Comparison of ENCODE assay signal across 8 cellular contexts in the genomic region with DNA sequence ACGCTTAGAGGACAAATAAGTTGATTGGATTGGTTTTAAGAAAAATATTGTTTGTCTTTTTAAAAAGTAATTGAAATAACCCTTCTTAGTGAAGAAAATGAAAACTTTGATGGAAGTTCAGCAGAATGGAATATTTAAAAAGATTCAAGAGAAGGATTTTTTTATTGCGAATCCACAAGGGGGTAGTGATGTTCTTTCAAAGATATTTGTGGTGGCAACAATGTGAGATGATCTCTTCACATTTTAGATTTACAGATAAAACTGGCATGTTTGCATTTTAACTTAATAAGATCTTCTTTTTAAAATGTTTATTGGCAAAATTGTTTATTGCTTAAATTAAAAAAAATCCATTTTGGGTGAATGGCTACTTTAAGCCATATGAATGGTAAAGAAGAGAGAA. TPM values are rescaled to one million over a fixed set of nuclear protein-coding genes. Genes with fewer than 3 reads are reported as not detected.
A peak's percentile ranks its signal among the peaks of the same experiment; 100 is the strongest.
DNase-seq lines count a peak whose midpoint lies in the region; ATAC-seq and TF ChIP-seq lines count a peak whose summit lies in the region.

No MANE protein-coding gene starts in this region.

- H3K4me1 ChIP-seq in ACC112 (ENCODE audit: control insufficient read depth, insufficient read depth, low read length, unreplicated experiment) (peaks cover 11% of the 10 kb centered on the region), GM23338 (ENCODE audit: insufficient read depth) (no peaks in the 10 kb centered on the region), thyroid gland (peaks cover 11 to 18% of the 10 kb centered on the region in 2 donors)

- H2AFZ ChIP-seq in ACC112 (ENCODE audit: low read length, unreplicated experiment) (no peak overlapping the region), GM23338 (no peak overlapping the region)

- H3K9me3 ChIP-seq in thyroid gland: no peaks in the 10 kb centered on the region

- H3F3A ChIP-seq in GM23338 (replicated peaks; ENCODE audit: low read depth): no peaks in the 10 kb centered on the region

- no peak overlapping the region for H3K4me2 ChIP-seq in GM23338

- H3K27me3 ChIP-seq in ACC112 (ENCODE audit: insufficient read depth, low read length): no peaks in the 10 kb centered on the region
- no peaks in the 10 kb centered on the region for H3K27me3 ChIP-seq in GM23338 (ENCODE audit: insufficient read depth)
- no peaks in the 10 kb centered on the region for H3K27me3 ChIP-seq in thyroid gland

- no peak for ATAC-seq in GM23338
- no peak for ATAC-seq in stimulated activated naive B cell treated with anti-CD40 and anti-IgM and Interleukin-4, amounts not matched to agents 10 μg/mL and 1 μg/mL and 100 μg/mL, for 72 hours (replicated peaks)

- WGBS in thyroid gland, 2 donors: 81% methylated on average over 2 of the region's 2 CpGs

- no peak overlapping the region for H3K4me3 Mint-ChIP-seq in GM23338
- no peak overlapping the region for H3K4me3 Mint-ChIP-seq in stimulated activated naive B cell treated with anti-CD40 and anti-IgM and Interleukin-4, amounts not matched to agents 10 μg/mL and 1 μg/mL and 100 μg/mL, for 72 hours

- H3K36me3 Mint-ChIP-seq in GM23338 (ENCODE audit: low read depth): peaks cover 2% of the 10 kb centered on the region; the same call in 2 of the 3 replicates
- peaks cover 6 to 7% of the 10 kb centered on the region in 2 donors for H3K36me3 Mint-ChIP-seq in stimulated activated naive B cell treated with anti-CD40 and anti-IgM and Interleukin-4, amounts not matched to agents 10 μg/mL and 1 μg/mL and 100 μg/mL, for 72 hours

- H3K4me1 Mint-ChIP-seq in GM23338: peaks cover 23% of the 10 kb centered on the region
- H3K4me1 Mint-ChIP-seq in stimulated activated naive B cell treated with anti-CD40 and anti-IgM and Interleukin-4, amounts not matched to agents 10 μg/mL and 1 μg/mL and 100 μg/mL, for 72 hours: peaks cover 17 to 41% of the 10 kb centered on the region in 2 donors

- H3K4me3 ChIP-seq in ACC112 (ENCODE audit: low read depth, low read length): no peak overlapping the region
- no peak overlapping the region for H3K4me3 ChIP-seq in GM23338
- no peak overlapping the region for H3K4me3 ChIP-seq in fibroblast of the aortic adventitia (ENCODE audit: low read depth, low read length)
- H3K4me3 ChIP-seq in thyroid gland (replicated peaks in 1 of 3): no peak overlapping the region

- intact Hi-C loops in thyroid gland (cut with DNase I): loop anchor here (5.0 kb wide), 1 partner anchor 93 kb away; no protein-coding TSS in a partner anchor

- no peaks in the 10 kb centered on the region for H3K36me3 ChIP-seq in ACC112 (ENCODE audit: insufficient read depth, low read length)
- no peaks in the 10 kb centered on the region for H3K36me3 ChIP-seq in GM23338 (ENCODE audit: insufficient read depth)
- H3K36me3 ChIP-seq in thyroid gland: no peaks in the 10 kb centered on the region

- H3K27ac ChIP-seq in ACC112 (ENCODE audit: low read depth, low read length) (peak overlapping the region; percentile 11; the same call in 1 of the 2 replicates), GM23338 (ENCODE audit: low read depth) (no peak overlapping the region), thyroid gland (no peak overlapping the region)

- TF ChIP-seq CTCF in GM23338 (conservative IDR thresholded peaks at IDR 0.05; ENCODE audit: low read depth in 2 of 2): peak in 1 of 2 experiments; percentile 55; a peak in 3 of 4 replicates
- peak; percentile 37 for TF ChIP-seq CTCF in fibroblast of the aortic adventitia (IDR thresholded peaks at IDR 0.05; ENCODE audit: insufficient read depth, low read length)
- TF ChIP-seq CTCF in thyroid gland (IDR thresholded peaks at IDR 0.05): peak in 4 of 6 experiments; percentile 43 to 68 (median 54)

- no peaks in the 10 kb centered on the region for H3K9me3 Mint-ChIP-seq in GM23338
- H3K9me3 Mint-ChIP-seq in stimulated activated naive B cell treated with anti-CD40 and anti-IgM and Interleukin-4, amounts not matched to agents 10 μg/mL and 1 μg/mL and 100 μg/mL, for 72 hours: no peaks in the 10 kb centered on the region

- H3K9me2 ChIP-seq in GM23338 (ENCODE audit: insufficient read depth): no peaks in the 10 kb centered on the region

- peaks cover 39% of the 10 kb centered on the region for H3K79me2 ChIP-seq in ACC112 (ENCODE audit: control insufficient read depth, insufficient read depth, low read length, unreplicated experiment)
- peaks cover 100% of the 10 kb centered on the region for H3K79me2 ChIP-seq in GM23338 (replicated peaks; ENCODE audit: insufficient read depth)

- peaks cover 66% of the 10 kb centered on the region for H4K20me1 ChIP-seq in GM23338 (replicated peaks; ENCODE audit: insufficient read depth)

- peaks cover 4% of the 10 kb centered on the region for H3K27me3 Mint-ChIP-seq in GM23338 (ENCODE audit: insufficient read depth, low read depth, poor library complexity)
- no peaks in the 10 kb centered on the region for H3K27me3 Mint-ChIP-seq in stimulated activated naive B cell treated with anti-CD40 and anti-IgM and Interleukin-4, amounts not matched to agents 10 μg/mL and 1 μg/mL and 100 μg/mL, for 72 hours

- TF ChIP-seq POLR2A in thyroid gland (IDR thresholded peaks at IDR 0.05): no peak

- DNase-seq in GM23338 (ENCODE audit: low spot score): peak; percentile 41
- DNase-seq in RPMI7951 (ENCODE audit: low read depth): peak; percentile 48
- DNase-seq in fibroblast of the aortic adventitia (ENCODE audit: low read depth): peak; percentile 82
- DNase-seq in thyroid gland: no peak
- no peak for DNase-seq in OCI-M2 (lab: John Stamatoyannopoulos, UW; ENCODE audit: unreplicated experiment)
- DNase-seq in NCI-H2107 (lab: John Stamatoyannopoulos, UW): no peak
- DNase-seq in stimulated activated naive B cell treated with anti-CD40 and anti-IgM and Interleukin-4, amounts not matched to agents 10 μg/mL and 1 μg/mL and 100 μg/mL, for 72 hours: no peak

- H3K27ac Mint-ChIP-seq in GM23338: no peak overlapping the region
- H3K27ac Mint-ChIP-seq in stimulated activated naive B cell treated with anti-CD40 and anti-IgM and Interleukin-4, amounts not matched to agents 10 μg/mL and 1 μg/mL and 100 μg/mL, for 72 hours: no peak overlapping the region

TF ChIP-seq in GM23338, 12 proteins besides CTCF, POLR2A, EP300 and RAD21:
- TF ChIP-seq, protein P1, sequence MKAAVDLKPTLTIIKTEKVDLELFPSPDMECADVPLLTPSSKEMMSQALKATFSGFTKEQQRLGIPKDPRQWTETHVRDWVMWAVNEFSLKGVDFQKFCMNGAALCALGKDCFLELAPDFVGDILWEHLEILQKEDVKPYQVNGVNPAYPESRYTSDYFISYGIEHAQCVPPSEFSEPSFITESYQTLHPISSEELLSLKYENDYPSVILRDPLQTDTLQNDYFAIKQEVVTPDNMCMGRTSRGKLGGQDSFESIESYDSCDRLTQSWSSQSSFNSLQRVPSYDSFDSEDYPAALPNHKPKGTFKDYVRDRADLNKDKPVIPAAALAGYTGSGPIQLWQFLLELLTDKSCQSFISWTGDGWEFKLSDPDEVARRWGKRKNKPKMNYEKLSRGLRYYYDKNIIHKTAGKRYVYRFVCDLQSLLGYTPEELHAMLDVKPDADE (IDR thresholded peaks at IDR 0.05): no peak
- TF ChIP-seq NANOG (IDR thresholded peaks at IDR 0.05; ENCODE audit: borderline replicate concordance) (no peak), POLR2AphosphoS5 (IDR thresholded peaks at IDR 0.05; ENCODE audit: low read depth) (no peak), CREB1 (CRISPR knock-in tag; IDR thresholded peaks at IDR 0.05; ENCODE audit: low read depth) (no peak), JUNB (IDR thresholded peaks at IDR 0.05; ENCODE audit: unreplicated experiment) (no peak), STAT1 (IDR thresholded peaks at IDR 0.05; ENCODE audit: unreplicated experiment) (no peak)

RNA-seq across cellular contexts. Expression of gene CAMTA1, which starts 8.9 kb away (rescaled TPM):
- 115 and 119 TPM in 2 replicates for total RNA-seq in GM23338 (2014; rRNA removed; shearing (Covaris generic))
- 519 and 580 TPM in 2 replicates for polyA plus RNA-seq in GM23338 (2016; fragmentation: Nextera tagmentation; extraction: Ambion mirVana)
- 86.7 and 91.0 TPM in 2 replicates for total RNA-seq in RPMI7951 (2014; rRNA removed; shearing (Covaris generic))
- total RNA-seq in fibroblast of the aortic adventitia (ENCODE audit: low replicate concordance) (66.6 and 91.9 TPM in 2 replicates), thyroid gland (100 to 1,000 TPM in 2 of 4 donors, 10 to 100 TPM in 2; 63.9 to 124 (median 101) TPM)

Comparison
In these comparisons a context has a peak if more than half of its experiments do, and no peak if none do; other contexts are left out.
1. DNase-seq: peak in GM23338 (single experiment), RPMI7951 (single experiment) and fibroblast of the aortic adventitia (single experiment); none in thyroid gland (0 of 2), OCI-M2 (single experiment), NCI-H2107 (single experiment) and stimulated activated naive B cell treated with anti-CD40 and anti-IgM and Interleukin-4, amounts not matched to agents 10 μg/mL and 1 μg/mL and 100 μg/mL, for 72 hours (single experiment).